In genomic region chr16:11080327-11080967, GRCh38 we compare ENCODE assay signal across 11 cellular contexts.
A peak's percentile ranks its signal among the peaks of the same experiment; 100 is the strongest.
DNase-seq lines count a peak whose midpoint lies in the region; ATAC-seq and TF ChIP-seq lines count a peak whose summit lies in the region.
"Had no signal": no experiment of that assay in that cellular context is flagged by ENCODE, and none has a peak within 500 bp of the region (broad histone marks: within the 10 kb centered on the region; RNA-seq: fewer than 3 reads in every experiment).

No MANE protein-coding gene starts in this region.

- peaks cover 40% of the 10 kb centered on the region for H3K4me1 ChIP-seq in CD4-positive, alpha-beta memory T cell (ENCODE audit: insufficient read depth, low read length)
- peaks cover 50% of the 10 kb centered on the region for H3K4me1 ChIP-seq in rectal smooth muscle tissue (ENCODE audit: control insufficient read depth, insufficient read depth, low read length)

- H3K27me3 ChIP-seq in CD4-positive, alpha-beta memory T cell (ENCODE audit: insufficient read depth, low read length): no peaks in the 10 kb centered on the region
- no peaks in the 10 kb centered on the region for H3K27me3 ChIP-seq in brain microvascular endothelial cell (replicated peaks)
- H3K27me3 ChIP-seq in rectal smooth muscle tissue (ENCODE audit: control insufficient read depth, insufficient read depth, low read length): no peaks in the 10 kb centered on the region
- H3K27me3 ChIP-seq: body of pancreas had no signal

- ATAC-seq in HG03354 (IDR thresholded peaks at IDR 0.05; ENCODE audit: poor library complexity, severe bottlenecking, unreplicated experiment) (no peak), GM18868 (IDR thresholded peaks at IDR 0.05; ENCODE audit: unreplicated experiment) (no peak)
- ATAC-seq: body of pancreas had no signal

- POLR2A ChIA-PET in CD4-positive, alpha-beta memory T cell (lab: Charles Lee; ENCODE audit: partially characterized antibody): no interaction called here

- peaks cover 18 to 19% of the 10 kb centered on the region in 2 donors for H3K36me3 Mint-ChIP-seq in CD4-positive, alpha-beta memory T cell
- peaks cover 7% of the 10 kb centered on the region for H3K36me3 Mint-ChIP-seq in IgD-negative memory B cell

- no peak overlapping the region for H3K9ac ChIP-seq in rectal smooth muscle tissue (ENCODE audit: low read length)

- H3K9me3 Mint-ChIP-seq in CD4-positive, alpha-beta memory T cell: no peaks in the 10 kb centered on the region
- H3K9me3 Mint-ChIP-seq in IgD-negative memory B cell: no peaks in the 10 kb centered on the region

- no peak overlapping the region for H3K27ac ChIP-seq in CD4-positive, alpha-beta memory T cell (ENCODE audit: low read depth, low read length)
- H3K27ac ChIP-seq in brain microvascular endothelial cell (peak overlapping the region; percentile 98), rectal smooth muscle tissue (ENCODE audit: low read depth, low read length) (peak overlapping the region; percentile 70)

- in situ Hi-C loops in brain microvascular endothelial cell (cut with HindIII; ENCODE audit: low pct_ligation_motif_present, low sequenced_read_pairs): no loop called here

- no peaks in the 10 kb centered on the region for H3K9me3 ChIP-seq in CD4-positive, alpha-beta memory T cell (ENCODE audit: control insufficient read depth in 1 of 2, low read length in 2 of 2)
- H3K9me3 ChIP-seq: body of pancreas had no signal

- H3K27ac Mint-ChIP-seq in CD4-positive, alpha-beta memory T cell: peak overlapping the region in 4 of 7 donors; percentile 23 to 92 (median 50)
- peak overlapping the region; percentile 60 to 92 (median 65) for H3K27ac Mint-ChIP-seq in IgD-negative memory B cell
- H3K27ac Mint-ChIP-seq: progenitor cell of endocrine pancreas had no signal

- no peak overlapping the region for H3K4me3 ChIP-seq in CD4-positive, alpha-beta memory T cell (ENCODE audit: low read length in 2 of 2)
- H3K4me3 ChIP-seq in brain microvascular endothelial cell (ENCODE audit: low read depth, low read length) (no peak overlapping the region), rectal smooth muscle tissue (ENCODE audit: low read length) (no peak overlapping the region)
- H3K4me3 ChIP-seq: body of pancreas had no signal

- peaks cover 26 to 53% (median 42%) of the 10 kb centered on the region in 4 donors for H3K4me1 Mint-ChIP-seq in CD4-positive, alpha-beta memory T cell
- H3K4me1 Mint-ChIP-seq in IgD-negative memory B cell: peaks cover 46 to 53% (median 48%) of the 10 kb centered on the region in 3 donors

- CTCF ChIA-PET in CD4-positive, alpha-beta memory T cell (lab: Charles Lee; ENCODE audit: partially characterized antibody): no interaction called here

- H3K27me3 Mint-ChIP-seq in CD4-positive, alpha-beta memory T cell: no peaks in the 10 kb centered on the region
- H3K27me3 Mint-ChIP-seq in IgD-negative memory B cell: peaks cover 1% of the 10 kb centered on the region
- H3K27me3 Mint-ChIP-seq: progenitor cell of endocrine pancreas had no signal

- intact Hi-C loops in CD4-positive, alpha-beta memory T cell (cut with micrococcal nuclease): no loop called here

- H3K4me3 Mint-ChIP-seq in CD4-positive, alpha-beta memory T cell: no peak overlapping the region
- peak overlapping the region in 2 of 4 donors; percentile 44 to 70 for H3K4me3 Mint-ChIP-seq in IgD-negative memory B cell

- no peaks in the 10 kb centered on the region for H3K36me3 ChIP-seq in CD4-positive, alpha-beta memory T cell (ENCODE audit: insufficient read depth, low read length)
- no peaks in the 10 kb centered on the region for H3K36me3 ChIP-seq in brain microvascular endothelial cell (replicated peaks)
- H3K36me3 ChIP-seq in rectal smooth muscle tissue (ENCODE audit: control insufficient read depth, insufficient read depth, low read length): no peaks in the 10 kb centered on the region

- TF ChIP-seq CTCF in brain microvascular endothelial cell (IDR thresholded peaks at IDR 0.05; ENCODE audit: low read depth, low read length, missing control alignments) (no peak), GM10266 (IDR thresholded peaks at IDR 0.05; ENCODE audit: control insufficient read depth, insufficient read depth, low read depth, missing control alignments) (no peak)

- no peak for DNase-seq in CD4-positive, alpha-beta memory T cell
- DNase-seq in brain microvascular endothelial cell: no peak
- DNase-seq in GM10266 (ENCODE audit: extremely low spot score): no peak
- DNase-seq: KG1, NCI-H1694 had no signal
